ENCODE assay signal across 1 cellular context in genomic region chr11:70271635-70271953, GRCh38.
TF ChIP-seq lines count a peak whose summit lies in the region.

No MANE protein-coding gene starts in this region.

TF ChIP-seq in GM23338, 12 proteins besides CTCF, POLR2A, EP300 and RAD21 (continued from another document):
- no peak for TF ChIP-seq REST (IDR thresholded peaks at IDR 0.05; ENCODE audit: unreplicated experiment)
- no peak for TF ChIP-seq ZNF114 (CRISPR knock-in tag; IDR thresholded peaks at IDR 0.05)
- TF ChIP-seq CREB1 (CRISPR knock-in tag; IDR thresholded peaks at IDR 0.05; ENCODE audit: low read depth), result no peak
TF ChIP-seq in GM23338: peak in this region for 0.
